Comparison of ENCODE assay signal across 1 cellular context in genomic region chr12:47772738-47773061, GRCh38.
TF ChIP-seq lines count a peak whose summit lies in the region.

No MANE protein-coding gene starts in this region.

TF ChIP-seq in endothelial cell of umbilical vein, 7 proteins besides CTCF, POLR2A, EP300 and RAD21:
- no peak for TF ChIP-seq MAX (IDR thresholded peaks at IDR 0.05; ENCODE audit: insufficient read depth, insufficient read length)
- TF ChIP-seq MYC (IDR thresholded peaks at IDR 0.05; ENCODE audit: low read depth, low read length): no peak
- no peak for TF ChIP-seq GATA2 (IDR thresholded peaks at IDR 0.05; ENCODE audit: insufficient read depth, insufficient read length, low read depth, low read length)
- TF ChIP-seq EZH2 (IDR thresholded peaks at IDR 0.05; ENCODE audit: borderline replicate concordance, low read depth, low read length, severe bottlenecking): no peak
- TF ChIP-seq JUN (IDR thresholded peaks at IDR 0.05; ENCODE audit: borderline replicate concordance, insufficient read depth, insufficient read length, low read depth): no peak
- TF ChIP-seq POLR2AphosphoS5 (IDR thresholded peaks at IDR 0.05; ENCODE audit: insufficient read depth, low read depth, low read length): no peak
- TF ChIP-seq FOS (IDR thresholded peaks at IDR 0.05; ENCODE audit: borderline replicate concordance, insufficient read depth, low read length): no peak
